ENCODE assay signal across 11 cellular contexts in the genomic region with DNA sequence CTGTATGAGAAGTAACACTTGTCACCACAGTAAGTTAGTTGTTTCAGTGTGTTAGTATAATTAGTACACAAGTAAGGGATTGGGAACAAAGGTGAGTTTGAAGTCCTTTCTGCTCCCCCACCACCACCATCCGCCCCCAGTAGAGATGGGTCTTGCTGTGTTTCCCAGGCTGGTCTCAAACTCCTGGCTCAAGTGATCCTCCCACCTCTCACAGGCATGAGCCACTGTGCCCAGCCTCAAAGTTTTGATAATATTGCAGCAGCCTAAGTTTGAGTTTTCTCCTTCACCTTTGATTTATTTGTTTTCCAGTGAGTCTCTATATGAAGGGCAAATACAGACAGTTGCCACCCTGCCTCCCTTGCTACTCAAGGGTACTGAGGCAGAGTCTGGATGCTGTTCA. TPM values are rescaled to one million over a fixed set of nuclear protein-coding genes. Genes with fewer than 3 reads are reported as not detected.
DNase-seq lines count a peak whose midpoint lies in the region; ATAC-seq, FAIRE-seq and TF ChIP-seq lines count a peak whose summit lies in the region.
"Had no signal": no experiment of that assay in that cellular context is flagged by ENCODE, and none has a peak within 500 bp of the region (broad histone marks: within the 10 kb centered on the region; RNA-seq: fewer than 3 reads in every experiment).

No MANE protein-coding gene starts in this region.

- peak; percentile 20; the same call in 1 of the 2 replicates for TF ChIP-seq POLR2A in GM12891 (IDR thresholded peaks at IDR 0.05; ENCODE audit: low read depth, low read length)
- TF ChIP-seq POLR2A in sigmoid colon (IDR thresholded peaks at IDR 0.05): no peak

- POLR2A ChIA-PET in PC-9 (lab: Charles Lee; ENCODE audit: unreplicated experiment): no interaction called here

- ATAC-seq in left lobe of liver: no peak

- H2AFZ ChIP-seq in PC-9: no peak overlapping the region

- H3K4me3 ChIP-seq in PC-9 (peak overlapping the region; percentile 82; the same call in 1 of the 2 replicates), endodermal cell (ENCODE audit: low read length) (peak overlapping the region; percentile 73), sigmoid colon (peak overlapping the region in 2 of 4 donors; percentile 56 to 71)

- H3K9me3 Mint-ChIP-seq in endodermal cell: no peaks in the 10 kb centered on the region

- peaks cover 46% of the 10 kb centered on the region for H3K36me3 Mint-ChIP-seq in endodermal cell (ENCODE audit: low read depth)

- no peak for FAIRE-seq in GM12891 (lab: Jason Lieb, UNC)

- BruUV-seq in PC-9 (replicated peaks; lab: Mats Ljungman, UMichigan): no TSS peak

- peaks cover 78% of the 10 kb centered on the region for H3F3A ChIP-seq in PC-9 (ENCODE audit: insufficient read depth, low read depth)

- 95% methylated on average over 1 of the region's 1 CpG; no CpG with 5 or more reads in 1 of the 2 experiments for WGBS in endodermal cell (ENCODE audit: insufficient coverage in 1 of 2, insufficient read length in 1 of 2), 2 experiments
- 38 to 75% methylated on average over 1 of the region's 1 CpG for WGBS in sigmoid colon, 2 donors

- peak overlapping the region; percentile 92 for H3K4me2 ChIP-seq in PC-9

- no peaks in the 10 kb centered on the region for H3K27me3 Mint-ChIP-seq in endodermal cell (ENCODE audit: insufficient read depth)

- H3K4me1 ChIP-seq in PC-9 (replicated peaks; ENCODE audit: insufficient read depth) (peaks cover 77% of the 10 kb centered on the region), endodermal cell (ENCODE audit: control insufficient read depth, insufficient read depth, low read length) (peaks cover 21% of the 10 kb centered on the region), sigmoid colon (peaks cover 0 to 56% (median 53%) of the 10 kb centered on the region in 4 donors)

- TF ChIP-seq CTCF in PC-9 (conservative IDR thresholded peaks at IDR 0.05) (no peak), endodermal cell (conservative IDR thresholded peaks at IDR 0.05) (no peak), sigmoid colon (IDR thresholded peaks at IDR 0.05) (no peak)

- H3K36me3 ChIP-seq in PC-9 (ENCODE audit: low read depth): peaks cover 41% of the 10 kb centered on the region
- H3K36me3 ChIP-seq in endodermal cell (ENCODE audit: control insufficient read depth, insufficient read depth, low read length): peaks cover 52% of the 10 kb centered on the region
- peaks cover 13 to 47% (median 35%) of the 10 kb centered on the region in 4 donors for H3K36me3 ChIP-seq in sigmoid colon

- peak overlapping the region; percentile 99 for H3K4me3 Mint-ChIP-seq in endodermal cell

- peaks cover 34% of the 10 kb centered on the region for H3K4me1 Mint-ChIP-seq in endodermal cell

- intact Hi-C loops in PC-9 (cut with micrococcal nuclease; ENCODE audit: unreplicated experiment) (loop anchor here (5.0 to 10.0 kb wide), 4 partner anchors 120 to 340 kb away; a partner anchor contains a TSS), sigmoid colon (cut with DNase I) (no loop called here)

- H3K9me2 ChIP-seq in PC-9 (ENCODE audit: insufficient read depth): no peaks in the 10 kb centered on the region

- no peak for TF ChIP-seq EP300 in sigmoid colon (IDR thresholded peaks at IDR 0.05)

- no peaks in the 10 kb centered on the region for H3K27me3 ChIP-seq in PC-9 (ENCODE audit: insufficient read depth, low read depth)
- no peaks in the 10 kb centered on the region for H3K27me3 ChIP-seq in endodermal cell (ENCODE audit: control insufficient read depth, insufficient read depth, low read length, poor library complexity, severe bottlenecking)
- H3K27me3 ChIP-seq in sigmoid colon: no peaks in the 10 kb centered on the region
- H3K27me3 ChIP-seq: suprapubic skin had no signal

- H3K9me3 ChIP-seq in PC-9 (ENCODE audit: insufficient read depth, low read depth): no peaks in the 10 kb centered on the region
- no peaks in the 10 kb centered on the region for H3K9me3 ChIP-seq in endodermal cell (ENCODE audit: control insufficient read depth, low read length)
- no peaks in the 10 kb centered on the region for H3K9me3 ChIP-seq in sigmoid colon
- H3K9me3 ChIP-seq: suprapubic skin had no signal

- peaks cover 77% of the 10 kb centered on the region for H3K79me2 ChIP-seq in PC-9 (ENCODE audit: low read depth)

- H3K9ac ChIP-seq in endodermal cell (ENCODE audit: extremely low read depth, low read length, poor library complexity, severe bottlenecking): no peak overlapping the region

- peak overlapping the region; percentile 49 for H3K27ac Mint-ChIP-seq in endodermal cell

- DNase-seq in GM12891 (ENCODE audit: insufficient read length, low spot score) (no peak), PC-9 (no peak), endodermal cell (no peak), sigmoid colon (no peak), left lobe of liver (ENCODE audit: low spot score) (no peak), midbrain (lab: John Stamatoyannopoulos, UW) (no peak), HUDEP-2 (lab: John Stamatoyannopoulos, UW; ENCODE audit: unreplicated experiment in 76 of 76) (no peak)
- DNase-seq: activated CD8-positive, alpha-beta memory T cell treated with anti-CD3 and anti-CD28 coated beads for 24 hours; NCI-H1105; OCI-M1 had no signal

- CTCF ChIA-PET in PC-9 (lab: Charles Lee): interaction anchor here (0.6 kb wide), 1 partner anchor 21 kb away, joined by 3 read pairs; no protein-coding TSS in a partner anchor

- H3K27ac ChIP-seq in PC-9 (peak overlapping the region; percentile 57; the same call in 1 of the 2 replicates), endodermal cell (ENCODE audit: low read depth, low read length) (no peak overlapping the region), sigmoid colon (peak overlapping the region; percentile 8 to 98 (median 90))

- peaks cover 29% of the 10 kb centered on the region for H4K20me1 ChIP-seq in PC-9 (ENCODE audit: insufficient read depth)

TF ChIP-seq in GM12891, 5 proteins besides CTCF, POLR2A, EP300 and RAD21:
- TF ChIP-seq SPI1 (IDR thresholded peaks at IDR 0.05; ENCODE audit: low read depth, low read length) (no peak), POLR2AphosphoS5 (IDR thresholded peaks at IDR 0.05; ENCODE audit: low read depth, low read length) (no peak), POU2F2 (IDR thresholded peaks at IDR 0.05; ENCODE audit: low read depth, low read length) (no peak), TAF1 (IDR thresholded peaks at IDR 0.05; ENCODE audit: low read depth, low read length) (no peak), PAX5 (IDR thresholded peaks at IDR 0.05; ENCODE audit: insufficient read depth, low read length, severe bottlenecking) (no peak)

RNA-seq across cellular contexts. Expression of a gene that starts 23.7 kb away (rescaled TPM):
- 101 TPM for polyA plus RNA-seq in GM12891 (2012; ENCODE audit: low read depth, missing spikeins)
- 76.7 and 102 TPM in 2 replicates for total RNA-seq in PC-9 (2021)
- total RNA-seq in endodermal cell: 10 to 100 TPM; 58.0 to 61.7 TPM
- polyA plus RNA-seq in endodermal cell (2013, experiment 1 of 2): 43.5 TPM
- polyA plus RNA-seq in endodermal cell (2013, experiment 2 of 2): 39.5 TPM
- total RNA-seq in sigmoid colon: 10 to 100 TPM; 32.1 to 48.2 (median 38.9) TPM
- polyA plus RNA-seq in sigmoid colon: 100 to 1,000 TPM in 1 of 3 donors, 10 to 100 TPM in 2; 88.3 to 152 (median 92.0) TPM
- total RNA-seq in left lobe of liver: 29.0 TPM

RNA-seq across cellular contexts. Expression of a gene that starts 46.6 kb away (rescaled TPM):
- polyA plus RNA-seq in GM12891 (2012; ENCODE audit: low read depth, missing spikeins): 18.9 TPM
- total RNA-seq in PC-9 (2021) (79.6 and 93.2 TPM in 2 replicates), endodermal cell (10 to 100 TPM; 56.6 to 58.6 TPM), sigmoid colon (10 to 100 TPM; 23.9 to 45.7 (median 24.2) TPM), left lobe of liver (9.8 TPM)
- polyA plus RNA-seq in endodermal cell (2013, experiment 1 of 2): 30.0 TPM
- polyA plus RNA-seq in endodermal cell (2013, experiment 2 of 2): 27.5 TPM
- polyA plus RNA-seq in sigmoid colon: 10 to 100 TPM in 2 of 3 donors, 1 to 10 TPM in 1; 9.0 to 42.2 (median 16.8) TPM
